ENCODE assay signal across 19 cellular contexts in genomic region chr6:11072080-11072479, GRCh38. TPM values are rescaled to one million over a fixed set of nuclear protein-coding genes. Genes with fewer than 3 reads are reported as not detected.
DNase-seq lines count a peak whose midpoint lies in the region; ATAC-seq and TF ChIP-seq lines count a peak whose summit lies in the region.
"Had no signal": no experiment of that assay in that cellular context is flagged by ENCODE, and none has a peak within 500 bp of the region (broad histone marks: within the 10 kb centered on the region; RNA-seq: fewer than 3 reads in every experiment).

No MANE protein-coding gene starts in this region.

- H3K4me3 Mint-ChIP-seq in T-helper 17 cell: no peak overlapping the region
- no peak overlapping the region for H3K4me3 Mint-ChIP-seq in activated T-cell treated with anti-CD3 and anti-CD28 coated beads, Interleukin-2, amount 50 U/mL, for 72 hours
- no peak overlapping the region for H3K4me3 Mint-ChIP-seq in neural progenitor cell
- H3K4me3 Mint-ChIP-seq: B cell; CD4-positive, CD25-positive, alpha-beta regulatory T cell; CD8-positive, alpha-beta T cell had no signal

- peaks cover 8% of the 10 kb centered on the region for H3K4me1 ChIP-seq in neural progenitor cell
- H3K4me1 ChIP-seq: HAP-1 had no signal

- H3F3A ChIP-seq in neural progenitor cell (ENCODE audit: low read depth): peaks cover 4% of the 10 kb centered on the region

- H3K36me3 ChIP-seq in neural progenitor cell: no peaks in the 10 kb centered on the region
- H3K36me3 ChIP-seq: BLaER1, HAP-1 had no signal

- H3K4me2 ChIP-seq in neural progenitor cell: no peak overlapping the region
- H3K4me2 ChIP-seq: BLaER1 had no signal

- H3K79me2 ChIP-seq in neural progenitor cell (ENCODE audit: low read depth): no peaks in the 10 kb centered on the region

- DNase-seq in A172 (ENCODE audit: low spot score) (peak; percentile 15), Daoy (ENCODE audit: low read depth) (peak; percentile 51), T-helper 17 cell (no peak), NCI-H128 (lab: John Stamatoyannopoulos, UW; ENCODE audit: unreplicated experiment) (no peak), neural progenitor cell (ENCODE audit: low spot score) (no peak)
- DNase-seq in activated T-cell treated with anti-CD3 and anti-CD28 coated beads, Interleukin-2, amount 50 U/mL, for 72 hours: no peak
- DNase-seq: Caco-2; CD4-positive, CD25-positive, alpha-beta regulatory T cell; CD8-positive, alpha-beta T cell; DMS153; DND-41; EL; GDM1; GOT3 had no signal

- peaks cover 41% of the 10 kb centered on the region for H3K27me3 Mint-ChIP-seq in T-helper 17 cell
- H3K27me3 Mint-ChIP-seq in activated T-cell treated with anti-CD3 and anti-CD28 coated beads, Interleukin-2, amount 50 U/mL, for 72 hours (ENCODE audit: low read depth): no peaks in the 10 kb centered on the region
- no peaks in the 10 kb centered on the region for H3K27me3 Mint-ChIP-seq in neural progenitor cell (ENCODE audit: insufficient read depth, low read depth)
- H3K27me3 Mint-ChIP-seq: B cell had no signal

- no peaks in the 10 kb centered on the region for H3K9me3 Mint-ChIP-seq in activated T-cell treated with anti-CD3 and anti-CD28 coated beads, Interleukin-2, amount 50 U/mL, for 72 hours
- no peaks in the 10 kb centered on the region for H3K9me3 Mint-ChIP-seq in neural progenitor cell
- H3K9me3 Mint-ChIP-seq: CD4-positive, CD25-positive, alpha-beta regulatory T cell; CD8-positive, alpha-beta T cell had no signal

- no peak overlapping the region for H3K4me3 ChIP-seq in neural progenitor cell
- H3K4me3 ChIP-seq: BLaER1, GM12878, HAP-1 had no signal

- H3K27ac Mint-ChIP-seq in T-helper 17 cell (peak overlapping the region; percentile 9), neural progenitor cell (no peak overlapping the region)
- no peak overlapping the region for H3K27ac Mint-ChIP-seq in activated T-cell treated with anti-CD3 and anti-CD28 coated beads, Interleukin-2, amount 50 U/mL, for 72 hours
- H3K27ac Mint-ChIP-seq: B cell; CD4-positive, CD25-positive, alpha-beta regulatory T cell; CD8-positive, alpha-beta T cell had no signal

- no peak for ATAC-seq in T-helper 17 cell
- no peak for ATAC-seq in activated T-cell treated with anti-CD3 and anti-CD28 coated beads, Interleukin-2, amount 50 U/mL, for 72 hours (replicated peaks in 1 of 2)
- ATAC-seq: CD8-positive, alpha-beta T cell; GM12878 had no signal

- no peak overlapping the region for H2AFZ ChIP-seq in neural progenitor cell (replicated peaks)

- no peak for TF ChIP-seq CTCF in neural progenitor cell (IDR thresholded peaks at IDR 0.05)

- no peaks in the 10 kb centered on the region for H3K27me3 ChIP-seq in neural progenitor cell
- H3K27me3 ChIP-seq: BLaER1 had no signal

- no peak overlapping the region for H3K27ac ChIP-seq in neural progenitor cell
- H3K27ac ChIP-seq: BLaER1, C4-2B had no signal

- H3K9me3 ChIP-seq in T-helper 17 cell (ENCODE audit: control insufficient read depth, low read length, poor library complexity, severe bottlenecking) (no peaks in the 10 kb centered on the region), neural progenitor cell (ENCODE audit: low read depth) (no peaks in the 10 kb centered on the region)
- H3K9me3 ChIP-seq: BLaER1, Caco-2, HAP-1 had no signal

- H3K4me1 Mint-ChIP-seq in T-helper 17 cell: no peaks in the 10 kb centered on the region
- no peaks in the 10 kb centered on the region for H3K4me1 Mint-ChIP-seq in activated T-cell treated with anti-CD3 and anti-CD28 coated beads, Interleukin-2, amount 50 U/mL, for 72 hours (ENCODE audit: low read depth)
- H3K4me1 Mint-ChIP-seq in neural progenitor cell: no peaks in the 10 kb centered on the region
- H3K4me1 Mint-ChIP-seq: B cell; CD4-positive, CD25-positive, alpha-beta regulatory T cell had no signal

- no peaks in the 10 kb centered on the region for H3K36me3 Mint-ChIP-seq in T-helper 17 cell (ENCODE audit: low read depth)
- no peaks in the 10 kb centered on the region for H3K36me3 Mint-ChIP-seq in activated T-cell treated with anti-CD3 and anti-CD28 coated beads, Interleukin-2, amount 50 U/mL, for 72 hours (ENCODE audit: insufficient read depth in 2 of 2)
- no peaks in the 10 kb centered on the region for H3K36me3 Mint-ChIP-seq in neural progenitor cell
- H3K36me3 Mint-ChIP-seq: CD4-positive, CD25-positive, alpha-beta regulatory T cell; CD8-positive, alpha-beta T cell had no signal

- H4K20me1 ChIP-seq in neural progenitor cell (ENCODE audit: low read depth): no peaks in the 10 kb centered on the region
- H4K20me1 ChIP-seq: BLaER1 had no signal

- no peak overlapping the region for H3K9ac ChIP-seq in neural progenitor cell
- H3K9ac ChIP-seq: BLaER1 had no signal

RNA-seq across cellular contexts. Expression of gene SMIM13, which starts 21.6 kb away (rescaled TPM):
- total RNA-seq in A172 (2014; rRNA removed; shearing (Covaris generic)): 12.3 and 12.9 TPM in 2 replicates
- 28.3 and 29.0 TPM in 2 replicates for total RNA-seq in Daoy (2014; rRNA removed; shearing (Covaris generic))
- 10 to 100 TPM in 1 of 2 donors, 1 to 10 TPM in 1; 7.5 to 10.1 TPM for total RNA-seq in T-helper 17 cell
- 1 to 10 TPM; 9.1 to 9.9 TPM for total RNA-seq in activated T-cell treated with anti-CD3 and anti-CD28 coated beads, Interleukin-2, amount 50 U/mL, for 72 hours
- 5.4 and 7.8 TPM in 2 replicates for total RNA-seq in neural progenitor cell (ENCODE audit: low replicate concordance)

RNA-seq across cellular contexts. Expression of gene ELOVL2, which starts 28.0 kb away (rescaled TPM):
- total RNA-seq in A172 (2014; rRNA removed; shearing (Covaris generic)): 9.4 and 10.5 TPM in 2 replicates
- 11.3 and 11.5 TPM in 2 replicates for total RNA-seq in Daoy (2014; rRNA removed; shearing (Covaris generic))
- not detected for total RNA-seq in T-helper 17 cell
- total RNA-seq in activated T-cell treated with anti-CD3 and anti-CD28 coated beads, Interleukin-2, amount 50 U/mL, for 72 hours: under 1 TPM in 1 of 2 donors, not detected in 1; 0.07 TPM
- 5.8 and 9.1 TPM in 2 replicates for total RNA-seq in neural progenitor cell (ENCODE audit: low replicate concordance)
- total RNA-seq: B cell; Caco-2; CD4-positive, CD25-positive, alpha-beta regulatory T cell; CD8-positive, alpha-beta T cell; GM12878 had no signal

RNA-seq across cellular contexts. Expression of gene ERVFRD-1, which starts 39.4 kb away (rescaled TPM):
- total RNA-seq in A172 (2014; rRNA removed; shearing (Covaris generic)): not detected in 2 replicates
- total RNA-seq in Daoy (2014; rRNA removed; shearing (Covaris generic)): not detected in 2 replicates
- total RNA-seq in T-helper 17 cell: not detected
- not detected for total RNA-seq in activated T-cell treated with anti-CD3 and anti-CD28 coated beads, Interleukin-2, amount 50 U/mL, for 72 hours
- total RNA-seq in neural progenitor cell (ENCODE audit: low replicate concordance): not detected in 2 replicates
- total RNA-seq: B cell; CD4-positive, CD25-positive, alpha-beta regulatory T cell; CD8-positive, alpha-beta T cell; GM12878 had no signal

Comparison
In these comparisons a context has a peak if more than half of its experiments do, and no peak if none do; other contexts are left out.
1. DNase-seq: peak in A172 (single experiment) and Daoy (single experiment); none in T-helper 17 cell (0 of 3), NCI-H128 (single experiment), activated T-cell treated with anti-CD3 and anti-CD28 coated beads, Interleukin-2, amount 50 U/mL, for 72 hours (0 of 2) and neural progenitor cell (single experiment).